In genomic region chr1:243489681-243490080, GRCh38 we compare ENCODE assay signal across 14 cellular contexts.
DNase-seq lines count a peak whose midpoint lies in the region; ATAC-seq and TF ChIP-seq lines count a peak whose summit lies in the region.
"Had no signal": no experiment of that assay in that cellular context is flagged by ENCODE, and none has a peak within 500 bp of the region (broad histone marks: within the 10 kb centered on the region; RNA-seq: fewer than 3 reads in every experiment).

No MANE protein-coding gene starts in this region.

- H3K4me3 Mint-ChIP-seq in WTC11, result peak overlapping the region; percentile 54
- H3K4me3 Mint-ChIP-seq in glutamatergic neuron (ENCODE audit: unreplicated experiment), result peak overlapping the region; percentile 74
- H3K4me3 Mint-ChIP-seq in activated CD4-positive, alpha-beta memory T cell treated with anti-CD3 and anti-CD28 coated beads, Interleukin-2, amount 10 ng/mL, durations not matched to agents 7 days and 5 days, result no peak overlapping the region
- no peak overlapping the region for H3K4me3 Mint-ChIP-seq in naive thymus-derived CD8-positive, alpha-beta T cell

- H3K9me3 ChIP-seq in HUES6 (ENCODE audit: control insufficient read depth, insufficient read depth, low read depth, low read length), result no peaks in the 10 kb centered on the region
- H3K9me3 ChIP-seq in stomach smooth muscle (ENCODE audit: control insufficient read depth in 2 of 2, low read length in 2 of 2), result no peaks in the 10 kb centered on the region

- no peaks in the 10 kb centered on the region for H3K9me3 Mint-ChIP-seq in WTC11
- H3K9me3 Mint-ChIP-seq in glutamatergic neuron (ENCODE audit: unreplicated experiment), result peaks cover 28% of the 10 kb centered on the region
- H3K9me3 Mint-ChIP-seq in activated CD4-positive, alpha-beta memory T cell treated with anti-CD3 and anti-CD28 coated beads, Interleukin-2, amount 10 ng/mL, durations not matched to agents 7 days and 5 days, result no peaks in the 10 kb centered on the region
- no peaks in the 10 kb centered on the region for H3K9me3 Mint-ChIP-seq in naive thymus-derived CD8-positive, alpha-beta T cell

- H3K27me3 Mint-ChIP-seq in WTC11 (ENCODE audit: low read depth), result no peaks in the 10 kb centered on the region
- peaks cover 14% of the 10 kb centered on the region for H3K27me3 Mint-ChIP-seq in glutamatergic neuron (ENCODE audit: unreplicated experiment)
- no peaks in the 10 kb centered on the region for H3K27me3 Mint-ChIP-seq in activated CD4-positive, alpha-beta memory T cell treated with anti-CD3 and anti-CD28 coated beads, Interleukin-2, amount 10 ng/mL, durations not matched to agents 7 days and 5 days
- no peaks in the 10 kb centered on the region for H3K27me3 Mint-ChIP-seq in naive thymus-derived CD8-positive, alpha-beta T cell

- no peak overlapping the region for H3K4me3 ChIP-seq in HUES6 (ENCODE audit: low read depth, low read length)
- H3K4me3 ChIP-seq in stomach smooth muscle (ENCODE audit: low read length in 2 of 2), result no peak overlapping the region

- H3K27ac Mint-ChIP-seq in WTC11, result peak overlapping the region; percentile 99
- peak overlapping the region; percentile 80 for H3K27ac Mint-ChIP-seq in glutamatergic neuron (ENCODE audit: unreplicated experiment)
- H3K27ac Mint-ChIP-seq in activated CD4-positive, alpha-beta memory T cell treated with anti-CD3 and anti-CD28 coated beads, Interleukin-2, amount 10 ng/mL, durations not matched to agents 7 days and 5 days, result no peak overlapping the region
- H3K27ac Mint-ChIP-seq in naive thymus-derived CD8-positive, alpha-beta T cell, result peak overlapping the region in 2 of 10 donors; percentile 26 to 59

- CTCF ChIA-PET in WTC11 (lab: Charles Lee), result interaction anchor here (1.5 to 2.8 kb wide), 2 partner anchors 14 to 146 kb away, joined by 7 to 10 read pairs; no protein-coding TSS in a partner anchor
- CTCF ChIA-PET in activated CD4-positive, alpha-beta memory T cell treated with anti-CD3 and anti-CD28 coated beads, Interleukin-2, amount 10 ng/mL, durations not matched to agents 7 days and 5 days (lab: Charles Lee), result no interaction called here

- H3K36me3 Mint-ChIP-seq in WTC11 (peaks cover 12% of the 10 kb centered on the region; the same call in 1 of the 2 replicates), glutamatergic neuron (ENCODE audit: unreplicated experiment) (no peaks in the 10 kb centered on the region)
- no peaks in the 10 kb centered on the region for H3K36me3 Mint-ChIP-seq in activated CD4-positive, alpha-beta memory T cell treated with anti-CD3 and anti-CD28 coated beads, Interleukin-2, amount 10 ng/mL, durations not matched to agents 7 days and 5 days (ENCODE audit: low read depth)
- H3K36me3 Mint-ChIP-seq in naive thymus-derived CD8-positive, alpha-beta T cell, result peaks cover 0 to 27% (median 8%) of the 10 kb centered on the region in 3 donors

- TF ChIP-seq CTCF in WTC11 (IDR thresholded peaks at IDR 0.05) (no peak), glutamatergic neuron (IDR thresholded peaks at IDR 0.05; ENCODE audit: partially characterized antibody, unreplicated experiment) (no peak)

- H3K36me3 ChIP-seq in HUES6 (ENCODE audit: control insufficient read depth, insufficient read depth, low read length) (no peaks in the 10 kb centered on the region), stomach smooth muscle (ENCODE audit: control insufficient read depth in 2 of 2, insufficient read depth in 2 of 2, low read length in 2 of 2) (peaks cover 0 to 4% of the 10 kb centered on the region in 2 donors)

- H3K4me1 Mint-ChIP-seq in WTC11 (peaks cover 79% of the 10 kb centered on the region), glutamatergic neuron (ENCODE audit: low read depth, unreplicated experiment) (peaks cover 47% of the 10 kb centered on the region)
- no peaks in the 10 kb centered on the region for H3K4me1 Mint-ChIP-seq in activated CD4-positive, alpha-beta memory T cell treated with anti-CD3 and anti-CD28 coated beads, Interleukin-2, amount 10 ng/mL, durations not matched to agents 7 days and 5 days
- H3K4me1 Mint-ChIP-seq in naive thymus-derived CD8-positive, alpha-beta T cell, result peaks cover 0 to 7% (median 0%) of the 10 kb centered on the region in 4 donors

- H3K27ac ChIP-seq in HUES6 (ENCODE audit: low read depth, low read length), result peak overlapping the region; percentile 84; the same call in 1 of the 2 replicates
- H3K27ac ChIP-seq in stomach smooth muscle (ENCODE audit: low read length), result peak overlapping the region; percentile 67
- H3K27ac ChIP-seq: C4-2B had no signal

- POLR2A ChIA-PET in WTC11 (lab: Charles Lee), result interaction anchor here (0.7 kb wide), 1 partner anchor 225 kb away, joined by 3 read pairs; no protein-coding TSS in a partner anchor
- POLR2A ChIA-PET in activated CD4-positive, alpha-beta memory T cell treated with anti-CD3 and anti-CD28 coated beads, Interleukin-2, amount 10 ng/mL, durations not matched to agents 7 days and 5 days (lab: Charles Lee), result no interaction called here
- POLR2A ChIA-PET in naive thymus-derived CD8-positive, alpha-beta T cell (lab: Charles Lee), result no interaction called here

- H3K27me3 ChIP-seq in HUES6 (ENCODE audit: control insufficient read depth, insufficient read depth, low read length), result no peaks in the 10 kb centered on the region
- no peaks in the 10 kb centered on the region for H3K27me3 ChIP-seq in stomach smooth muscle (ENCODE audit: control insufficient read depth in 1 of 2, insufficient read depth in 2 of 2, low read length in 2 of 2)

- DNase-seq in WTC11 (ENCODE audit: low spot score) (no peak), glutamatergic neuron (no peak)
- no peak for DNase-seq in activated CD4-positive, alpha-beta memory T cell treated with anti-CD3 and anti-CD28 coated beads, Interleukin-2, amount 10 ng/mL, durations not matched to agents 7 days and 5 days
- DNase-seq in naive thymus-derived CD8-positive, alpha-beta T cell, result no peak
- DNase-seq: MM.1S, NCI-H1092 treated with DMSO at 0.1 percent for 48 hours, NCI-H187 treated with DMSO at 0.1 percent for 48 hours, RPMI8226, SIG-M5 had no signal

- ATAC-seq in WTC11, result peak; percentile 16
- ATAC-seq in HG03280 (IDR thresholded peaks at IDR 0.05; ENCODE audit: unreplicated experiment), result no peak
- no peak for ATAC-seq in naive thymus-derived CD8-positive, alpha-beta T cell
- ATAC-seq: HepG2 had no signal

- H3K9ac ChIP-seq in HUES6 (ENCODE audit: low read length) (peak overlapping the region; percentile 13), stomach smooth muscle (ENCODE audit: low read length in 2 of 2) (no peak overlapping the region)

- H3K4me1 ChIP-seq in HUES6 (ENCODE audit: control insufficient read depth, insufficient read depth, low read length), result peaks cover 58% of the 10 kb centered on the region
- H3K4me1 ChIP-seq in stomach smooth muscle (ENCODE audit: control insufficient read depth, insufficient read depth, low read length), result peaks cover 33% of the 10 kb centered on the region

TF ChIP-seq in WTC11, 78 proteins besides CTCF, POLR2A, EP300 and RAD21 (continues in another document):
- no peak for TF ChIP-seq NFE2L1 (CRISPR knock-in tag; IDR thresholded peaks at IDR 0.05)
- 0 out of 2 replicates have a peak, but pooled peaks have one; percentile 26 for TF ChIP-seq CBFB (CRISPR knock-in tag; IDR thresholded peaks at IDR 0.05; ENCODE audit: low read depth)
- TF ChIP-seq USF1 (CRISPR knock-in tag; IDR thresholded peaks at IDR 0.05), result 0 out of 2 replicates have a peak, but pooled peaks have one; percentile 17
- no peak for TF ChIP-seq FOXP1 (CRISPR knock-in tag; IDR thresholded peaks at IDR 0.05; ENCODE audit: borderline replicate concordance)
- TF ChIP-seq AFF4 (CRISPR knock-in tag; IDR thresholded peaks at IDR 0.05; ENCODE audit: borderline replicate concordance), result 0 out of 2 replicates have a peak, but pooled peaks have one; percentile 65
- no peak for TF ChIP-seq IRF2 (CRISPR knock-in tag; IDR thresholded peaks at IDR 0.05; ENCODE audit: borderline replicate concordance, low read depth)
- TF ChIP-seq ETV6 (CRISPR knock-in tag; IDR thresholded peaks at IDR 0.05), result peak; percentile 89

Comparison
In these comparisons a context has a peak if more than half of its experiments do, and no peak if none do; other contexts are left out.
1. H3K4me3 Mint-ChIP-seq: peak in WTC11 (single experiment) and glutamatergic neuron (single experiment); none in activated CD4-positive, alpha-beta memory T cell treated with anti-CD3 and anti-CD28 coated beads, Interleukin-2, amount 10 ng/mL, durations not matched to agents 7 days and 5 days (single experiment) and naive thymus-derived CD8-positive, alpha-beta T cell (0 of 10).